In the genomic region with DNA sequence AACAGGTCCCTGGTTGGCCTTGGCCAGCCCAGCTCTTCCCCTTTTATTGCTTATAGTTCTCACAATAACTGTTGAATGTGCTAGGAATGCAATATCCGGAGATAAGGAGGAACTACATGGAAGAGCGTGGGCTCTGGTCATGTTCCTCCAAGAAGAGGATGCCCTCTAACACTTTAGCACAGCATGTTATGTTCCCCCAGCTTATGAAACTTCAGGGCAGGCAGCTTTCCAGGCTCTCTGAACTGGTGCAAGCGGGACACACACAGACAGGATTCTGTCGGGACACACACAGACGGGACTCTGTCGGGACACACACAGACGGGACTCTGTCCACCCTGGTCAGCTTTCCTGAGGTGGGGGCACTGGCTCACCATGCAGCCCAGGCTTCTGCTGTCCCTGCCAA, we compare ENCODE assay signal across 18 cellular contexts.
DNase-seq lines count a peak whose midpoint lies in the region; ATAC-seq and TF ChIP-seq lines count a peak whose summit lies in the region.
"Had no signal": no experiment of that assay in that cellular context is flagged by ENCODE, and none has a peak within 500 bp of the region (broad histone marks: within the 10 kb centered on the region; RNA-seq: fewer than 3 reads in every experiment).

No MANE protein-coding gene starts in this region.

- no peak overlapping the region for H3K4me3 Mint-ChIP-seq in Calu3 (ENCODE audit: low read depth, unreplicated experiment)
- H3K4me3 Mint-ChIP-seq: CD8-positive, alpha-beta memory T cell; T-helper 1 cell treated with Interleukin-12 subunit alpha and Interleukin-12 subunit beta and Interleukin-4 antibody, amounts not matched to agents 30 μg/mL and 1 μg/mL, for 36 hours had no signal

- TF ChIP-seq CTCF in NB4 (IDR thresholded peaks at IDR 0.05; ENCODE audit: low read depth, low read length) (no peak), esophagus muscularis mucosa (IDR thresholded peaks at IDR 0.05) (no peak), thoracic aorta (IDR thresholded peaks at IDR 0.05) (no peak), Calu3 (IDR thresholded peaks at IDR 0.05; ENCODE audit: unreplicated experiment) (no peak)

- no peak overlapping the region for H3K4me3 ChIP-seq in NB4 (ENCODE audit: low read depth, low read length)
- peak overlapping the region in 2 of 4 donors; percentile 6 to 24 for H3K4me3 ChIP-seq in esophagus muscularis mucosa
- H3K4me3 ChIP-seq in thoracic aorta = peak overlapping the region; percentile 28
- H3K4me3 ChIP-seq: PC-9 had no signal

- no peak for TF ChIP-seq EP300 in esophagus muscularis mucosa (IDR thresholded peaks at IDR 0.05)

- no peak overlapping the region for H3K27ac Mint-ChIP-seq in Calu3 (ENCODE audit: unreplicated experiment)
- H3K27ac Mint-ChIP-seq: activated T-helper 2 cell treated with anti-CD3 and anti-CD28 coated beads, Interferon-gamma antibody, Interleukin-2, Interleukin-4, amounts not matched to agents 10 μg/mL and 5 μg/mL and 100 μg/mL, durations not matched to agents 14 hours and 24 hours and 36 hours; CD8-positive, alpha-beta memory T cell; T-helper 1 cell treated with Interleukin-12 subunit alpha and Interleukin-12 subunit beta and Interleukin-4 antibody, amounts not matched to agents 30 μg/mL and 1 μg/mL, for 36 hours had no signal

- peak overlapping the region in 3 of 4 donors; percentile 5 to 56 (median 36) for H3K27ac ChIP-seq in esophagus muscularis mucosa (replicated peaks in 1 of 4)
- no peak overlapping the region for H3K27ac ChIP-seq in thoracic aorta
- H3K27ac ChIP-seq: brain microvascular endothelial cell, PC-9 had no signal

- H3K9me3 ChIP-seq in esophagus muscularis mucosa (no peaks in the 10 kb centered on the region), thoracic aorta (no peaks in the 10 kb centered on the region)

- no peaks in the 10 kb centered on the region for H3K27me3 Mint-ChIP-seq in Calu3 (ENCODE audit: unreplicated experiment)

- BruUV-seq in Calu3 (replicated peaks; lab: Mats Ljungman, UMichigan) = no TSS peak

- intact Hi-C loops in esophagus muscularis mucosa (cut with DNase I) (no loop called here), Calu3 (cut with micrococcal nuclease; ENCODE audit: unreplicated experiment) (no loop called here)

- no peaks in the 10 kb centered on the region for H3K36me3 Mint-ChIP-seq in Calu3 (ENCODE audit: insufficient read depth, unreplicated experiment)
- H3K36me3 Mint-ChIP-seq: CD8-positive, alpha-beta memory T cell had no signal

- H3K4me1 ChIP-seq in esophagus muscularis mucosa (peaks cover 4 to 29% (median 25%) of the 10 kb centered on the region in 4 donors), thoracic aorta (ENCODE audit: control insufficient read depth in 1 of 2, low read depth in 2 of 2) (peaks cover 3 to 21% of the 10 kb centered on the region in 2 donors)

- H3K9me3 Mint-ChIP-seq in Calu3 (ENCODE audit: low read depth, unreplicated experiment) = no peaks in the 10 kb centered on the region
- H3K9me3 Mint-ChIP-seq: activated T-helper 2 cell treated with anti-CD3 and anti-CD28 coated beads, Interferon-gamma antibody, Interleukin-2, Interleukin-4, amounts not matched to agents 10 μg/mL and 5 μg/mL and 100 μg/mL, durations not matched to agents 14 hours and 24 hours and 36 hours; CD8-positive, alpha-beta memory T cell; T-helper 1 cell treated with Interleukin-12 subunit alpha and Interleukin-12 subunit beta and Interleukin-4 antibody, amounts not matched to agents 30 μg/mL and 1 μg/mL, for 36 hours had no signal

- H3K36me3 ChIP-seq in esophagus muscularis mucosa (peaks cover 0 to 2% (median 0%) of the 10 kb centered on the region in 4 donors), thoracic aorta (no peaks in the 10 kb centered on the region)
- H3K36me3 ChIP-seq: brain microvascular endothelial cell had no signal

- 51% methylated on average over 7 of the region's 7 CpGs for WGBS in esophagus muscularis mucosa

- H3K4me1 Mint-ChIP-seq in Calu3 (ENCODE audit: low read depth, unreplicated experiment) = peaks cover 14% of the 10 kb centered on the region
- H3K4me1 Mint-ChIP-seq: CD8-positive, alpha-beta memory T cell had no signal

- H3K27me3 ChIP-seq in esophagus muscularis mucosa (no peaks in the 10 kb centered on the region), thoracic aorta (replicated peaks; ENCODE audit: insufficient read depth) (no peaks in the 10 kb centered on the region)
- H3K27me3 ChIP-seq: brain microvascular endothelial cell had no signal

- CTCF ChIA-PET in Calu3 (lab: Charles Lee) = interaction anchor here (1.0 to 1.7 kb wide), 2 partner anchors 13 to 371 kb away, joined by 4 read pairs; no protein-coding TSS in a partner anchor

- no peak for TF ChIP-seq POLR2A in NB4 (IDR thresholded peaks at IDR 0.05; ENCODE audit: extremely low read depth, insufficient read length)
- no peak for TF ChIP-seq POLR2A in esophagus muscularis mucosa (IDR thresholded peaks at IDR 0.05; ENCODE audit: low read depth)

- DNase-seq in NB4 (ENCODE audit: low read depth) (peak; percentile 47), esophagus muscularis mucosa (ENCODE audit: extremely low spot score) (no peak), medulla oblongata (ENCODE audit: extremely low spot score) (peak; percentile 36), thoracic aorta (ENCODE audit: low spot score) (no peak), NCI-H226 (no peak), 8988T (no peak), Calu3 (no peak)
- no peak for DNase-seq in activated CD8-positive, alpha-beta memory T cell treated with anti-CD3 and anti-CD28 coated beads, Interleukin-2, amount 50 U/mL, for 4 hours
- DNase-seq: activated CD4-positive, alpha-beta T cell treated with anti-CD3 and anti-CD28 coated beads, Interleukin-2, amount 50 U/mL, for 1 hour; brain microvascular endothelial cell; CD8-positive, alpha-beta memory T cell; H7; MM.1S; NCI-H446; PC-9; stimulated activated naive CD8-positive, alpha-beta T cell treated with anti-CD3 and anti-CD28 coated beads, Interleukin-15, Interleukin-2, amounts not matched to agents 100 U/mL and 50 U/mL, for 24 hours had no signal

- peak; percentile 17 for ATAC-seq in thoracic aorta (ENCODE audit: insufficient number of reproducible peaks, low FRiP score, low read depth)
- ATAC-seq: stimulated activated naive CD8-positive, alpha-beta T cell treated with anti-CD3 and anti-CD28 coated beads, Interleukin-15, Interleukin-2, amounts not matched to agents 100 U/mL and 50 U/mL, for 24 hours had no signal

Comparison
In these comparisons a context has a peak if more than half of its experiments do, and no peak if none do; other contexts are left out.
1. DNase-seq: peak in NB4 (single experiment) and medulla oblongata (single experiment); none in esophagus muscularis mucosa (single experiment), thoracic aorta (single experiment), NCI-H226 (single experiment), 8988T (single experiment), activated CD8-positive, alpha-beta memory T cell treated with anti-CD3 and anti-CD28 coated beads, Interleukin-2, amount 50 U/mL, for 4 hours (single experiment) and Calu3 (single experiment).
2. H3K27ac ChIP-seq: peak in esophagus muscularis mucosa (3 of 4); none in thoracic aorta (0 of 2).